ENCODE assay signal across 7 cellular contexts in the genomic region with DNA sequence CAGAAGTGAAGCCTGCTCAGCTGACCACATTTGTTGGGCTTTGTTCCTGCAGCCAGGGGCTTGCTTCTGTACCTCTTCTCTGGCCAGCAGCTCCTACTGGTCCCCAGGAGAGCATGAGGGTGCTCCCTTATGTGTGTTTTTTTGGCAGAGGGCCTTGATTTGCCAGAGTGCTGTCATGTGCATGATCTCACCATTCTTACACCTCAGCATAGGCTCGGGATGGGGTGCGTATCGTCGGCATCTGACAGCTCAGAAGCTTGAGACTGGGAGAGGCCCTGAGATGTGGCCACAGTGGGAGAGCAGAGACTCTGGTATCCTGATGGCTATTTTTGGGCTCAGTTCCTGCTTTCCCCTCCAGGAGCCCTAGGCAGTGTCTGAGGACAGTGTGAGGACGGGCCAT.
"Had no signal": no experiment of that assay in that cellular context is flagged by ENCODE, and none has a peak within 500 bp of the region (broad histone marks: within the 10 kb centered on the region; RNA-seq: fewer than 3 reads in every experiment).

No MANE protein-coding gene starts in this region.

- H3K27ac ChIP-seq: HL-60 had no signal

- H3K27ac Mint-ChIP-seq: IgD-negative memory B cell had no signal

- H3K9me3 Mint-ChIP-seq: IgD-negative memory B cell had no signal

- FAIRE-seq: HepG2, HTR-8/SVneo, K562 had no signal

- H3K4me3 ChIP-seq: K562 had no signal

- ATAC-seq: HepG2, K562 had no signal

- DNase-seq: IMR-90, KBM-7 had no signal

- H3K36me3 Mint-ChIP-seq: IgD-negative memory B cell had no signal
